Comparison of ENCODE assay signal across 2 cellular contexts in the genomic region with DNA sequence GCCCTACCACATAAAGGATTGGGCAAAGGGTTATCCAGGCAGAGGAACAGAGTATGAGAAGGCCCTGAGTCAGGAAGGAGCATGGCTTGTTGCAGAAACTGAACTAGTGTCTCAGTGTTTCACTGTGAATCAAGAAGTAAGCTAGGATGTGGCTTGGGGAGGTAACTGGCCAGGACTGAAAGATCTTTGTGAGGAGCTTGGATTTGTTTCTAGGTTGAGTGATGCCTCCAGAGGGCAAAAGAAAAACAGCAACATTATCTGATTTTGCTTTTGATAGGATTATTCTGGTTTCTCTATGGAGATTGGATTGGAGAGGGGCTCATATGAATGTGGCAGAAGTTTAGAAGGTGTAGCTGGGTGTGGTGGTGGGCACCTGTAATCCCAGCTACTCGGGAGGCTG.
TF ChIP-seq lines count a peak whose summit lies in the region.

No MANE protein-coding gene starts in this region.

TF ChIP-seq in GM12891, 5 proteins besides CTCF, POLR2A, EP300 and RAD21 (continued from another document):
- TF ChIP-seq TAF1 (IDR thresholded peaks at IDR 0.05; ENCODE audit: low read depth, low read length) = no peak
- no peak for TF ChIP-seq POU2F2 (IDR thresholded peaks at IDR 0.05; ENCODE audit: low read depth, low read length)
- no peak for TF ChIP-seq PAX5 (IDR thresholded peaks at IDR 0.05; ENCODE audit: insufficient read depth, low read length, severe bottlenecking)

TF ChIP-seq in H1, 55 proteins besides CTCF, POLR2A, EP300 and RAD21 (continued from another document):
- no peak for TF ChIP-seq KDM5A (IDR thresholded peaks at IDR 0.05; ENCODE audit: low read length)
- TF ChIP-seq, protein P1, sequence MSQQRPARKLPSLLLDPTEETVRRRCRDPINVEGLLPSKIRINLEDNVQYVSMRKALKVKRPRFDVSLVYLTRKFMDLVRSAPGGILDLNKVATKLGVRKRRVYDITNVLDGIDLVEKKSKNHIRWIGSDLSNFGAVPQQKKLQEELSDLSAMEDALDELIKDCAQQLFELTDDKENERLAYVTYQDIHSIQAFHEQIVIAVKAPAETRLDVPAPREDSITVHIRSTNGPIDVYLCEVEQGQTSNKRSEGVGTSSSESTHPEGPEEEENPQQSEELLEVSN (IDR thresholded peaks at IDR 0.05) = no peak
- TF ChIP-seq BACH1 (IDR thresholded peaks at IDR 0.05; ENCODE audit: low read length) = no peak
- TF ChIP-seq JUN (IDR thresholded peaks at IDR 0.05; ENCODE audit: low read depth, low read length) = no peak
- TF ChIP-seq HDAC2 (IDR thresholded peaks at IDR 0.05; ENCODE audit: borderline replicate concordance in 1 of 2, low read depth in 2 of 2, low read length in 2 of 2) = no peak
- TF ChIP-seq CHD2 (IDR thresholded peaks at IDR 0.05; ENCODE audit: low read length) = no peak
- no peak for TF ChIP-seq BCL11A (IDR thresholded peaks at IDR 0.05; ENCODE audit: low read depth in 2 of 2, low read length in 2 of 2)
- no peak for TF ChIP-seq TEAD4 (IDR thresholded peaks at IDR 0.05; ENCODE audit: low read depth, low read length)
- TF ChIP-seq HDAC6 (IDR thresholded peaks at IDR 0.05; ENCODE audit: low read depth, low read length) = no peak
- no peak for TF ChIP-seq SAP30 (IDR thresholded peaks at IDR 0.05; ENCODE audit: insufficient read depth, insufficient replicate concordance, low read length)
- no peak for TF ChIP-seq RXRA (IDR thresholded peaks at IDR 0.05; ENCODE audit: insufficient read depth, low read depth, low read length)
- TF ChIP-seq CTBP2 (IDR thresholded peaks at IDR 0.05; ENCODE audit: borderline replicate concordance, insufficient read depth, insufficient read length, low read length) = no peak
- TF ChIP-seq CBX8 (IDR thresholded peaks at IDR 0.05; ENCODE audit: borderline replicate concordance, low read depth, low read length) = no peak
- no peak for TF ChIP-seq EGR1 (IDR thresholded peaks at IDR 0.05; ENCODE audit: borderline replicate concordance, low read depth, low read length)
TF ChIP-seq in H1: peak in this region for 0.
